18 cellular contexts compared by ENCODE assay signal in the genomic region with DNA sequence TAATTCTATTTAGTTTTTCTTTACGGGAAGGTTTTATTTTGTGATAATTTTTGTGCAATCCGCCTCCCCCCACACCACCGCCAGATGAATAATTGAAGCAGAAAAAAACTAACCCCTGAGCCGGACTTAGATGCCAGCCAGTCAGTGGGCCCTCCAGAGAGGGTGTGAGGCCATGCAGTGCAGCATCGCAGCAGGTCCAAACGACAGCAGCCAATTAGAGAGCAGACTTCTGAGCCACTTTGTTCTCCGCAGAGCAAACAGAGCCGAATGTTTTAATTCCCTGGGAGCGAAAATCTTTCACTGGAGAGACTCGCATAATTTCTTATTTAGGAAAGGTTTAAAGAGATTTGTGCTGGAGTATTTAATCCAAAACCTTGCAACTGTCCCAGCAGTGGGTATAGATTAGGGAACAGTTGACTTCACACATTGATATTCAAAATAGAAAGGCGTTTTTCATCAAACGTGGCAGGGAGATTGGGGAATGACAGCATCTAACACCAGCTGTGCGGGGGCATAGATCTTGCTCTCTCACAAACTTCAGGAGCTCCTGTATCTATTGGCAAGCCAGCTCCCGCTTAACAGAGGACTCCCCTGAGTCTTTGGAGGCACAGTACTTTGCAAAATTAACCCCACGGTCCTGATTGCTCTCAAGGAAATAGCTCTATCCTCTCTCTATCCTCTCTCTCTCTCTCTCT.
DNase-seq lines count a peak whose midpoint lies in the region; ATAC-seq and TF ChIP-seq lines count a peak whose summit lies in the region.
"Had no signal": no experiment of that assay in that cellular context is flagged by ENCODE, and none has a peak within 500 bp of the region (broad histone marks: within the 10 kb centered on the region; RNA-seq: fewer than 3 reads in every experiment).

No MANE protein-coding gene starts in this region.

- intact Hi-C loops in transverse colon (cut with DNase I; ENCODE audit: low total_unique reads) (no loop called here), lower lobe of right lung (cut with DNase I) (no loop called here)

- in situ Hi-C loops in transverse colon (cut with MboI; ENCODE audit: low pct_ligation_motif_present in 1 of 4, low pct_unique_long_range_greater_than_20kb in 1 of 4, low sequenced_read_pairs in 3 of 4), result no loop called here

- 66% methylated on average over 15 of the region's 15 CpGs for WGBS in mesenchymal stem cell
- WGBS in transverse colon (ENCODE audit: low coverage in 1 of 2), 2 donors, result 43 to 49% methylated on average over 9 to 15 of the region's 15 CpGs

- H3K23ac ChIP-seq in mesenchymal stem cell (ENCODE audit: low read length in 2 of 2), result no peak overlapping the region

- H3K27me3 ChIP-seq in NT2/D1 (ENCODE audit: insufficient read depth, insufficient read length) (no peaks in the 10 kb centered on the region), mesenchymal stem cell (ENCODE audit: control insufficient read depth in 1 of 2, insufficient read depth in 1 of 2, low read length in 2 of 2) (peaks cover 0 to 3% of the 10 kb centered on the region in 2 experiments), transverse colon (no peaks in the 10 kb centered on the region), lower lobe of right lung (ENCODE audit: low read depth) (no peaks in the 10 kb centered on the region)
- H3K27me3 ChIP-seq: MG63, vagina had no signal

- no peak overlapping the region for H3K4me3 ChIP-seq in NT2/D1 (ENCODE audit: insufficient read length, low read depth)
- H3K4me3 ChIP-seq in mesenchymal stem cell (ENCODE audit: insufficient read depth in 1 of 2, low read depth in 1 of 2, low read length in 2 of 2), result no peak overlapping the region
- no peak overlapping the region for H3K4me3 ChIP-seq in transverse colon
- H3K4me3 ChIP-seq in lower lobe of right lung, result no peak overlapping the region
- H3K4me3 ChIP-seq: coronary artery, MG63, vagina had no signal

- no peak overlapping the region for H2AK5ac ChIP-seq in mesenchymal stem cell (ENCODE audit: low read length, severe bottlenecking)

- H3K4me2 ChIP-seq in mesenchymal stem cell (ENCODE audit: low read length, poor library complexity, severe bottlenecking), result no peak overlapping the region

- no peak overlapping the region for H2BK12ac ChIP-seq in mesenchymal stem cell (ENCODE audit: low read length in 2 of 2)

- H2AFZ ChIP-seq in mesenchymal stem cell (ENCODE audit: low read depth, low read length), result no peak overlapping the region

- H3K79me1 ChIP-seq in mesenchymal stem cell (replicated peaks; ENCODE audit: low read length, poor library complexity, severe bottlenecking), result no peaks in the 10 kb centered on the region

- no peak overlapping the region for H4K8ac ChIP-seq in mesenchymal stem cell (ENCODE audit: low read length)

- peak overlapping the region; percentile 22 for H3K9ac ChIP-seq in NT2/D1 (ENCODE audit: insufficient read length, low read depth)
- no peak overlapping the region for H3K9ac ChIP-seq in mesenchymal stem cell (ENCODE audit: low read length)

- no peak overlapping the region for H4K91ac ChIP-seq in mesenchymal stem cell (ENCODE audit: low read length)

- DNase-seq in SHP77 treated with DMSO at 0.1 percent for 48 hours (lab: John Stamatoyannopoulos, UW) (peak; percentile 8), SHP77 (lab: John Stamatoyannopoulos, UW) (no peak), NT2/D1 (ENCODE audit: low read depth, low spot score) (no peak), mesenchymal stem cell (peak; percentile 3), transverse colon (no peak), GDM1 (lab: John Stamatoyannopoulos, UW) (no peak), erythroblast (lab: John Stamatoyannopoulos, UW) (no peak), lower lobe of right lung (no peak)
- DNase-seq: ACHN; activated gamma-delta T cell treated with Interleukin-2 at 50 U/mL for 16 hours; CD4-positive, alpha-beta T cell; immature natural killer cell; NCI-H226; stimulated activated naive CD4-positive, alpha-beta T cell treated with Interleukin-2 at 50 U/mL for 16 hours; WERI-Rb-1 had no signal

- TF ChIP-seq EP300 in transverse colon (IDR thresholded peaks at IDR 0.05; ENCODE audit: low read depth), result no peak

- no peak overlapping the region for H2BK120ac ChIP-seq in mesenchymal stem cell (ENCODE audit: low read depth, low read length)

- H3K4me1 ChIP-seq in NT2/D1 (ENCODE audit: insufficient read depth, insufficient read length) (peaks cover 2% of the 10 kb centered on the region), mesenchymal stem cell (ENCODE audit: control insufficient read depth, insufficient read depth, low read depth, low read length) (no peaks in the 10 kb centered on the region), transverse colon (peaks cover 0 to 5% (median 4%) of the 10 kb centered on the region in 4 donors), lower lobe of right lung (no peaks in the 10 kb centered on the region)

- no peak overlapping the region for H3K4ac ChIP-seq in mesenchymal stem cell (ENCODE audit: low read depth in 1 of 2, low read length in 2 of 2)

- TF ChIP-seq POLR2A in transverse colon (IDR thresholded peaks at IDR 0.05) (no peak), erythroblast (IDR thresholded peaks at IDR 0.05; ENCODE audit: low read length) (no peak)

- H3K18ac ChIP-seq in mesenchymal stem cell (ENCODE audit: low read depth in 1 of 2, low read length in 2 of 2), result no peak overlapping the region

- no peak overlapping the region for H3K14ac ChIP-seq in mesenchymal stem cell (ENCODE audit: low read length in 2 of 2)

- H3K36me3 ChIP-seq in NT2/D1 (ENCODE audit: insufficient read depth, insufficient read length, low read length) (no peaks in the 10 kb centered on the region), mesenchymal stem cell (ENCODE audit: control insufficient read depth in 1 of 2, insufficient read depth in 2 of 2, low read depth in 1 of 2, low read length in 2 of 2) (no peaks in the 10 kb centered on the region), transverse colon (no peaks in the 10 kb centered on the region), lower lobe of right lung (no peaks in the 10 kb centered on the region)
- H3K36me3 ChIP-seq: MG63, vagina, WERI-Rb-1 had no signal

- ATAC-seq in lower lobe of right lung, result no peak

- H3K27ac ChIP-seq in mesenchymal stem cell (ENCODE audit: low read length, poor library complexity, severe bottlenecking) (no peak overlapping the region), transverse colon (peak overlapping the region in 3 of 4 donors; percentile 41 to 48 (median 46)), lower lobe of right lung (no peak overlapping the region)
- H3K27ac ChIP-seq: coronary artery, vagina, WERI-Rb-1 had no signal

- TF ChIP-seq CTCF in transverse colon (IDR thresholded peaks at IDR 0.05), result no peak
- TF ChIP-seq CTCF in lower lobe of right lung (IDR thresholded peaks at IDR 0.05), result no peak

- H2BK15ac ChIP-seq in mesenchymal stem cell (ENCODE audit: low read depth, poor library complexity, severe bottlenecking), result no peak overlapping the region

- no peak overlapping the region for H2BK5ac ChIP-seq in mesenchymal stem cell (ENCODE audit: low read depth, low read length, poor library complexity, severe bottlenecking)

- no peaks in the 10 kb centered on the region for H3K9me3 ChIP-seq in NT2/D1 (ENCODE audit: insufficient read depth, low read length)
- H3K9me3 ChIP-seq in mesenchymal stem cell (ENCODE audit: control insufficient read depth, low read length), result no peaks in the 10 kb centered on the region
- H3K9me3 ChIP-seq in transverse colon, result no peaks in the 10 kb centered on the region
- no peaks in the 10 kb centered on the region for H3K9me3 ChIP-seq in lower lobe of right lung
- H3K9me3 ChIP-seq: MG63, vagina had no signal

Comparison
In these comparisons a context has a peak if more than half of its experiments do, and no peak if none do; other contexts are left out.
1. DNase-seq: peak in SHP77 treated with DMSO at 0.1 percent for 48 hours (single experiment) and mesenchymal stem cell (single experiment); none in SHP77 (0 of 2), NT2/D1 (single experiment), transverse colon (single experiment), GDM1 (single experiment), erythroblast (0 of 2) and lower lobe of right lung (single experiment).
2. H3K27ac ChIP-seq: peak in transverse colon (3 of 4); none in mesenchymal stem cell (single experiment) and lower lobe of right lung (single experiment).